24 cellular contexts compared by ENCODE assay signal in the genomic region with DNA sequence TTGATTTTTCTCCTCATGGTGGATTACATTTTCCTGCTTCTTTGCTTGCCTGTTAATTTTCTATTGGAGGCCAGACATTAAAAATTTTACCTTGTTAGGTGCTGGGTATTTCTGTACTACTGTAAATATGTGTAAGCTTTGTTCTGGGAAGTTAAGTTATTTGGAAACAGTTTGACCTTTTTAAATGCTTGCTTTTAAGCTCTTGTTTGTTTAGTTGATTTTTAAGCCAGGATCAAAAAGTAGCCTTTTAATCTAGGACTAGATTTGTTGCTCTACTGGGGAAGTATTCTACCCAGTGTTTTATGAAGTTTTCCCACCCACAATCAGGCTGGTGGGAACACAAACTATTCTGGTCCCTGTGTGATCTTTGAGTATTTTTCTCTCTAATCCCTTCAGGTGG. TPM values are rescaled to one million over a fixed set of nuclear protein-coding genes. Genes with fewer than 3 reads are reported as not detected.
DNase-seq lines count a peak whose midpoint lies in the region; ATAC-seq, FAIRE-seq and TF ChIP-seq lines count a peak whose summit lies in the region.
"Had no signal": no experiment of that assay in that cellular context is flagged by ENCODE, and none has a peak within 500 bp of the region (broad histone marks: within the 10 kb centered on the region; RNA-seq: fewer than 3 reads in every experiment).

No MANE protein-coding gene starts in this region.

- no peak for TF ChIP-seq POLR2A in transverse colon (IDR thresholded peaks at IDR 0.05)

- no peak for TF ChIP-seq EP300 in transverse colon (IDR thresholded peaks at IDR 0.05; ENCODE audit: low read depth)

- H3K9ac ChIP-seq in liver (ENCODE audit: low read depth in 1 of 2, low read length in 2 of 2): no peak overlapping the region
- H3K9ac ChIP-seq: BLaER1 treated with 17β-estradiol and CSF1 and Interleukin-3, amounts not matched to agents 10 nM and 100 nM; GM23248 had no signal

- H3K27me3 ChIP-seq in liver (ENCODE audit: control insufficient read depth in 4 of 4, insufficient read depth in 4 of 4, low read length in 3 of 4): peaks cover 0 to 2% (median 0%) of the 10 kb centered on the region in 4 donors
- no peaks in the 10 kb centered on the region for H3K27me3 ChIP-seq in transverse colon
- H3K27me3 ChIP-seq: BE2C had no signal

- peaks cover 0 to 5% (median 0%) of the 10 kb centered on the region in 4 donors for H3K4me1 ChIP-seq in liver (ENCODE audit: control insufficient read depth in 4 of 4, insufficient read depth in 4 of 4, low read length in 3 of 4)
- H3K4me1 ChIP-seq in transverse colon: no peaks in the 10 kb centered on the region
- H3K4me1 ChIP-seq: BE2C had no signal

- H3K27ac ChIP-seq in C4-2B (peak overlapping the region; percentile 47), VCaP (peak overlapping the region; percentile 64), liver (ENCODE audit: low read depth in 1 of 2, low read length in 2 of 2) (no peak overlapping the region), transverse colon (no peak overlapping the region)
- H3K27ac ChIP-seq: A549; BLaER1 treated with 17β-estradiol and CSF1 and Interleukin-3, amounts not matched to agents 10 nM and 100 nM; GM23248 had no signal

- ATAC-seq in HG02970 (IDR thresholded peaks at IDR 0.05; ENCODE audit: low FRiP score, unreplicated experiment): no peak
- ATAC-seq: A549, HCT116 had no signal

- intact Hi-C loops in transverse colon (cut with DNase I; ENCODE audit: low total_unique reads): no loop called here

- H3K36me3 ChIP-seq in liver (ENCODE audit: control insufficient read depth in 4 of 4, insufficient read depth in 3 of 4, low read depth in 1 of 4, low read length in 3 of 4) (no peaks in the 10 kb centered on the region), transverse colon (no peaks in the 10 kb centered on the region)
- H3K36me3 ChIP-seq: BE2C; BLaER1 treated with 17β-estradiol and CSF1 and Interleukin-3, amounts not matched to agents 10 nM and 100 nM had no signal

- FAIRE-seq in islet of Langerhans (lab: Jason Lieb, UNC): peak; percentile 73
- FAIRE-seq: A549, G401.6, GM12892, GM19239, H1 had no signal

- H3K9me3 ChIP-seq in liver (ENCODE audit: control insufficient read depth in 4 of 4, low read length in 3 of 4) (no peaks in the 10 kb centered on the region), transverse colon (no peaks in the 10 kb centered on the region)
- H3K9me3 ChIP-seq: A549, BE2C had no signal

- in situ Hi-C loops in transverse colon (cut with MboI; ENCODE audit: low pct_ligation_motif_present in 1 of 4, low pct_unique_long_range_greater_than_20kb in 1 of 4, low sequenced_read_pairs in 3 of 4): no loop called here

- TF ChIP-seq CTCF in C4-2B (conservative IDR thresholded peaks at IDR 0.05) (no peak), VCaP (conservative IDR thresholded peaks at IDR 0.05) (no peak), liver (IDR thresholded peaks at IDR 0.05; ENCODE audit: low read depth, low read length, missing input control) (no peak), transverse colon (IDR thresholded peaks at IDR 0.05) (no peak)

- DNase-seq in transverse colon (no peak), DMS153 (lab: John Stamatoyannopoulos, UW) (no peak)
- DNase-seq: 8988T; ACHN; AML-193; BE2C; Calu3; CD4-positive, alpha-beta memory T cell; COR-L47; DND-41; GM23248; H9 had no signal

- no peak for TF ChIP-seq RAD21 in liver (IDR thresholded peaks at IDR 0.05)

- no peak overlapping the region for H3K4me3 ChIP-seq in liver (ENCODE audit: low read depth in 1 of 3, low read length in 3 of 3)
- no peak overlapping the region for H3K4me3 ChIP-seq in transverse colon
- H3K4me3 ChIP-seq: A549; BLaER1 treated with 17β-estradiol and CSF1 and Interleukin-3, amounts not matched to agents 10 nM and 100 nM; GM23248 had no signal

TF ChIP-seq in liver, 16 proteins besides CTCF, POLR2A, EP300 and RAD21:
- TF ChIP-seq FOXA2 (IDR thresholded peaks at IDR 0.05): peak; percentile 35
- TF ChIP-seq RXRA (IDR thresholded peaks at IDR 0.05): peak in 1 of 2 donors; percentile 17
- TF ChIP-seq TAF1 (conservative IDR thresholded peaks at IDR 0.05): no peak
- TF ChIP-seq SP1 (IDR thresholded peaks at IDR 0.05): peak; percentile 14
- TF ChIP-seq, protein P1, sequence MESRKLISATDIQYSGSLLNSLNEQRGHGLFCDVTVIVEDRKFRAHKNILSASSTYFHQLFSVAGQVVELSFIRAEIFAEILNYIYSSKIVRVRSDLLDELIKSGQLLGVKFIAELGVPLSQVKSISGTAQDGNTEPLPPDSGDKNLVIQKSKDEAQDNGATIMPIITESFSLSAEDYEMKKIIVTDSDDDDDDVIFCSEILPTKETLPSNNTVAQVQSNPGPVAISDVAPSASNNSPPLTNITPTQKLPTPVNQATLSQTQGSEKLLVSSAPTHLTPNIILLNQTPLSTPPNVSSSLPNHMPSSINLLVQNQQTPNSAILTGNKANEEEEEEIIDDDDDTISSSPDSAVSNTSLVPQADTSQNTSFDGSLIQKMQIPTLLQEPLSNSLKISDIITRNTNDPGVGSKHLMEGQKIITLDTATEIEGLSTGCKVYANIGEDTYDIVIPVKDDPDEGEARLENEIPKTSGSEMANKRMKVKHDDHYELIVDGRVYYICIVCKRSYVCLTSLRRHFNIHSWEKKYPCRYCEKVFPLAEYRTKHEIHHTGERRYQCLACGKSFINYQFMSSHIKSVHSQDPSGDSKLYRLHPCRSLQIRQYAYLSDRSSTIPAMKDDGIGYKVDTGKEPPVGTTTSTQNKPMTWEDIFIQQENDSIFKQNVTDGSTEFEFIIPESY (IDR thresholded peaks at IDR 0.05): no peak

RNA-seq across cellular contexts. Expression of a gene that starts 45.1 kb away (rescaled TPM):
- total RNA-seq in liver: 10 to 100 TPM; 68.8 to 72.7 TPM
- 10 to 100 TPM; 10.8 to 25.9 TPM for polyA plus RNA-seq in liver
- 100 to 1,000 TPM; 146 to 307 (median 237) TPM for total RNA-seq in transverse colon

Comparison
In these comparisons a context has a peak if more than half of its experiments do, and no peak if none do; other contexts are left out.
1. H3K27ac ChIP-seq: peak in C4-2B (single experiment) and VCaP (single experiment); none in liver (0 of 2) and transverse colon (0 of 4).